Comparison of ENCODE assay signal across 9 cellular contexts in genomic region chr3:46695962-46696922, GRCh38. TPM values are rescaled to one million over a fixed set of nuclear protein-coding genes. Genes with fewer than 3 reads are reported as not detected.
DNase-seq lines count a peak whose midpoint lies in the region; ATAC-seq and TF ChIP-seq lines count a peak whose summit lies in the region.
"Had no signal": no experiment of that assay in that cellular context is flagged by ENCODE, and none has a peak within 500 bp of the region (broad histone marks: within the 10 kb centered on the region; RNA-seq: fewer than 3 reads in every experiment).

No MANE protein-coding gene starts in this region.

- peak overlapping the region; percentile 48 for H3K27ac ChIP-seq in HL-60 (replicated peaks)
- H3K27ac ChIP-seq in angular gyrus (ENCODE audit: low read depth, low read length), result peak overlapping the region; percentile 48
- H3K27ac ChIP-seq in heart right ventricle, result peak overlapping the region; percentile 76 to 99 (median 92)
- H3K27ac ChIP-seq in smooth muscle cell (ENCODE audit: low read depth), result peak overlapping the region; percentile 49

- no peaks in the 10 kb centered on the region for H4K20me1 ChIP-seq in smooth muscle cell (ENCODE audit: low read depth)

- peak overlapping the region; percentile 47 for H3K4me2 ChIP-seq in smooth muscle cell

- H3K27me3 ChIP-seq in HL-60 (ENCODE audit: insufficient read depth, poor library complexity, severe bottlenecking) (peaks cover 8% of the 10 kb centered on the region), heart right ventricle (peaks cover 0 to 20% (median 0%) of the 10 kb centered on the region in 7 donors), smooth muscle cell (ENCODE audit: low read depth) (no peaks in the 10 kb centered on the region)

- peak overlapping the region; percentile 34 for H3K9ac ChIP-seq in smooth muscle cell (ENCODE audit: low read depth)

- H3K36me3 ChIP-seq in heart right ventricle (no peaks in the 10 kb centered on the region), smooth muscle cell (ENCODE audit: low read depth) (no peaks in the 10 kb centered on the region)

- ATAC-seq in heart right ventricle (peak; percentile 52 to 80 (median 72)), HG02981 (IDR thresholded peaks at IDR 0.05; ENCODE audit: unreplicated experiment) (no peak), HG03432 (IDR thresholded peaks at IDR 0.05; ENCODE audit: unreplicated experiment) (no peak)

- intact Hi-C loops in heart right ventricle (cut with DNase I), result loop anchor here in 2 of 10 donors (2.0 to 10.0 kb wide), 4 partner anchors 31 to 211 kb away; partner anchors contain the start of gene LRRC2 (in 1 of the 2)

- no peak overlapping the region for H3K4me3 ChIP-seq in HL-60 (replicated peaks; ENCODE audit: insufficient read depth, low read length)
- no peak overlapping the region for H3K4me3 ChIP-seq in heart right ventricle
- no peak overlapping the region for H3K4me3 ChIP-seq in smooth muscle cell

- TF ChIP-seq CTCF in HL-60 (IDR thresholded peaks at IDR 0.05; ENCODE audit: insufficient read depth, low read length) (no peak), heart right ventricle (IDR thresholded peaks at IDR 0.05) (peak in 3 of 9 donors; percentile 29 to 41 (median 31)), smooth muscle cell (IDR thresholded peaks at IDR 0.05; ENCODE audit: borderline replicate concordance, insufficient read depth, poor library complexity, severe bottlenecking) (no peak)

- DNase-seq in HL-60 (ENCODE audit: low read depth in 1 of 2, low spot score in 1 of 2), result no peak
- peak; percentile 77 to 78 for DNase-seq in heart right ventricle
- DNase-seq in smooth muscle cell (lab: John Stamatoyannopoulos, UW; ENCODE audit: unreplicated experiment), result peak; percentile 25
- no peak for DNase-seq in NK-92 (lab: John Stamatoyannopoulos, UW; ENCODE audit: unreplicated experiment)
- no peak for DNase-seq in DMS 273 (lab: John Stamatoyannopoulos, UW; ENCODE audit: unreplicated experiment)

- no peaks in the 10 kb centered on the region for H3K9me3 ChIP-seq in heart right ventricle
- H3K9me3 ChIP-seq in smooth muscle cell (replicated peaks; ENCODE audit: low read depth), result no peaks in the 10 kb centered on the region

- H3K4me1 ChIP-seq in heart right ventricle (peaks cover 65 to 89% (median 79%) of the 10 kb centered on the region in 9 donors), smooth muscle cell (ENCODE audit: low read depth) (peaks cover 12% of the 10 kb centered on the region)

- no peaks in the 10 kb centered on the region for H3K79me2 ChIP-seq in smooth muscle cell (ENCODE audit: low read depth)

- no peaks in the 10 kb centered on the region for H3F3A ChIP-seq in smooth muscle cell (ENCODE audit: low read depth)

- H2AFZ ChIP-seq in smooth muscle cell (ENCODE audit: low read depth), result peak overlapping the region; percentile 37

- 56 to 60% methylated on average over 4 of the region's 4 CpGs for WGBS in heart right ventricle, 2 donors
- 72% methylated on average over 4 of the region's 4 CpGs for WGBS in smooth muscle cell (ENCODE audit: low lambda C conversion rate)

RNA-seq across cellular contexts. Expression of gene ALS2CL, which starts 2.8 kb away (rescaled TPM):
- total RNA-seq in heart right ventricle (10 to 100 TPM; 16.3 to 41.6 (median 21.6) TPM), smooth muscle cell (7.3 and 8.5 TPM in 2 replicates)
- polyA plus RNA-seq in heart right ventricle (100 to 1,000 TPM in 1 of 2 donors, 10 to 100 TPM in 1; 15.6 to 102 TPM), smooth muscle cell (9.4 and 16.5 TPM in 2 replicates)

RNA-seq across cellular contexts. Expression of gene TMIE, which starts 5.0 kb away (rescaled TPM):
- total RNA-seq in heart right ventricle (1 to 10 TPM in 1 of 10 donors, under 1 TPM in 8, not detected in 1; 0.21 to 1.1 (median 0.48) TPM), smooth muscle cell (0.36 and 0.67 TPM in 2 replicates)
- polyA plus RNA-seq in heart right ventricle (1 to 10 TPM in 1 of 2 donors, under 1 TPM in 1; 0.39 to 1.2 TPM), smooth muscle cell (1.1 and 2.0 TPM in 2 replicates)
- total RNA-seq: fibroblast of villous mesenchyme had no signal

RNA-seq across cellular contexts. Expression of gene PRSS50, which starts 21.4 kb away (rescaled TPM):
- total RNA-seq in heart right ventricle (under 1 TPM in 8 of 10 donors, not detected in 2; 0.09 to 0.37 (median 0.25) TPM), smooth muscle cell (0.31 and 0.54 TPM in 2 replicates)
- polyA plus RNA-seq in heart right ventricle (under 1 TPM; 0.43 to 0.88 TPM), smooth muscle cell (0.45 and 0.73 TPM in 2 replicates)
- total RNA-seq: fibroblast of villous mesenchyme had no signal

Comparison
In these comparisons a context has a peak if more than half of its experiments do, and no peak if none do; other contexts are left out.
1. DNase-seq: peak in heart right ventricle (2 of 2) and smooth muscle cell (single experiment); none in HL-60 (0 of 2), NK-92 (single experiment) and DMS 273 (single experiment).
2. ATAC-seq: peak in heart right ventricle (8 of 8); none in HG02981 (single experiment) and HG03432 (single experiment).
3. Peak in every context shown above with its lines, with median percentiles within 50 percentile points of each other: H3K27ac ChIP-seq.